ENCODE assay signal across 1 cellular context in genomic region chr17:3792481-3792880, GRCh38.
TF ChIP-seq lines count a peak whose summit lies in the region.

No MANE protein-coding gene starts in this region.

TF ChIP-seq in IMR-90, 13 proteins besides CTCF, POLR2A, EP300 and RAD21 (continued from another document):
- no peak for TF ChIP-seq ELK1 (IDR thresholded peaks at IDR 0.05; ENCODE audit: borderline replicate concordance, low read depth, low read length)
- no peak for TF ChIP-seq FOS (IDR thresholded peaks at IDR 0.05; ENCODE audit: low read depth, low read length)
- no peak for TF ChIP-seq MAFK (IDR thresholded peaks at IDR 0.05; ENCODE audit: low read depth, low read length)
- no peak for TF ChIP-seq CEBPB (IDR thresholded peaks at IDR 0.05; ENCODE audit: low read depth, low read length)
- no peak for TF ChIP-seq SMC3 (IDR thresholded peaks at IDR 0.05; ENCODE audit: low read depth, low read length)
- no peak for TF ChIP-seq RFX5 (IDR thresholded peaks at IDR 0.05; ENCODE audit: low read depth, low read length)
